In the genomic region with DNA sequence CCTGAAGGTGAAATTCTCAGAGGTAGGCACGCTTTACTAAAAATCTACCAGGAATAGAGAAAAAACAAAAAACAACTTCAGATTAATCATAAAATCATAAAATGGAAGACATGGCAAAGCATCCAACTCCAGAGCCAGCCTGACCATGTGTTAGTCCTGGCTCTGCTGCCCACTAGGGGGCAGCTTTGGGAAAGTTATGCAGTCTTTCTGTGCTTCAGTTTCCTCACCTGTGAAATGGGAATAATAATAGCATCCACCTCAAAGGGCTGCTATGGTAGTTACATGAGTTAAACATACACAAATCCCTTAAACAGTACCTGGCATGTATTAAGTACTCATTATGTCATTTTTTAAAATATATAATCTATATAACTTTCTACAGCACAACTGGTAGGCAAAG, we compare ENCODE assay signal across 8 cellular contexts. TPM values are rescaled to one million over a fixed set of nuclear protein-coding genes. Genes with fewer than 3 reads are reported as not detected.
A peak's percentile ranks its signal among the peaks of the same experiment; 100 is the strongest.
DNase-seq lines count a peak whose midpoint lies in the region; ATAC-seq and TF ChIP-seq lines count a peak whose summit lies in the region.

No MANE protein-coding gene starts in this region.

- DNase-seq in EH (ENCODE audit: low read depth), result peak; percentile 50
- DNase-seq in HFFc6, result peak; percentile 17
- peak; percentile 26 for DNase-seq in kidney glomerular epithelial cell (lab: John Stamatoyannopoulos, UW)
- no peak for DNase-seq in effector CD4-positive, alpha-beta T cell

- H3K4me1 Mint-ChIP-seq in HFFc6 (ENCODE audit: low read depth), result no peaks in the 10 kb centered on the region

- peak; percentile 81 for TF ChIP-seq CTCF in HFFc6 (IDR thresholded peaks at IDR 0.05)
- 0 out of 2 replicates have a peak, but pooled peaks have one; percentile 11 for TF ChIP-seq CTCF in WI38 (IDR thresholded peaks at IDR 0.05; ENCODE audit: low read depth, low read length)

- H3K36me3 Mint-ChIP-seq in HFFc6 (ENCODE audit: low read depth), result no peaks in the 10 kb centered on the region

- no peak overlapping the region for H3K4me3 ChIP-seq in WI38 (ENCODE audit: low read depth, low read length)

- no peaks in the 10 kb centered on the region for H3K9me3 Mint-ChIP-seq in HFFc6

- ATAC-seq in GM21737 (IDR thresholded peaks at IDR 0.05; ENCODE audit: unreplicated experiment) (no peak), HG02981 (IDR thresholded peaks at IDR 0.05; ENCODE audit: unreplicated experiment) (no peak), GM18861 (IDR thresholded peaks at IDR 0.05; ENCODE audit: unreplicated experiment) (no peak)

- no peak overlapping the region for H3K4me3 Mint-ChIP-seq in HFFc6

- no peak overlapping the region for H3K27ac Mint-ChIP-seq in HFFc6

- no peaks in the 10 kb centered on the region for H3K27me3 Mint-ChIP-seq in HFFc6 (ENCODE audit: insufficient read depth)

RNA-seq across cellular contexts. Expression of gene WNT5A, which starts 52.3 kb away (rescaled TPM):
- 100 to 1,000 TPM; 240 to 387 (median 256) TPM for total RNA-seq in HFFc6 (2021; fragmentation: NEBNext Ultra II Directional; extraction: Animal tissue kit (Norgen Biotek cat#: 25700))
